15 cellular contexts compared by ENCODE assay signal in genomic region chr1:219988387-219988786, GRCh38. TPM values are rescaled to one million over a fixed set of nuclear protein-coding genes. Genes with fewer than 3 reads are reported as not detected.
DNase-seq lines count a peak whose midpoint lies in the region; ATAC-seq and TF ChIP-seq lines count a peak whose summit lies in the region.
"Had no signal": no experiment of that assay in that cellular context is flagged by ENCODE, and none has a peak within 500 bp of the region (broad histone marks: within the 10 kb centered on the region; RNA-seq: fewer than 3 reads in every experiment).

No MANE protein-coding gene starts in this region.

- POLR2A ChIA-PET in OCI-LY7 (lab: Charles Lee) = interaction anchor here (0.7 to 1.6 kb wide), 3 partner anchors 10 to 25 kb away, joined by 4 read pairs; no protein-coding TSS in a partner anchor

- no peak overlapping the region for H3K4me3 ChIP-seq in psoas muscle
- H3K4me3 ChIP-seq in BE2C (ENCODE audit: low read depth, low read length) = no peak overlapping the region
- no peak overlapping the region for H3K4me3 ChIP-seq in OCI-LY7 (ENCODE audit: low read depth, low read length, poor library complexity, severe bottlenecking)

- TF ChIP-seq CTCF in psoas muscle (IDR thresholded peaks at IDR 0.05) (no peak), BE2C (IDR thresholded peaks at IDR 0.05; ENCODE audit: low read depth, low read length) (no peak), OCI-LY7 (conservative IDR thresholded peaks at IDR 0.05; ENCODE audit: low read length) (no peak)

- H3K9me3 Mint-ChIP-seq in effector memory CD8-positive, alpha-beta T cell = no peaks in the 10 kb centered on the region
- H3K9me3 Mint-ChIP-seq: activated naive CD4-positive, alpha-beta T cell treated with anti-CD3 and anti-CD28 coated beads, Interleukin-2, amount 50 U/mL, for 72 hours; endodermal cell; nephron had no signal

- H3K9me2 ChIP-seq in OCI-LY7 (ENCODE audit: insufficient read depth, low read length) = no peaks in the 10 kb centered on the region

- H3K4me3 Mint-ChIP-seq in effector memory CD8-positive, alpha-beta T cell = no peak overlapping the region
- H3K4me3 Mint-ChIP-seq: endodermal cell, nephron had no signal

- H3K27me3 Mint-ChIP-seq in effector memory CD8-positive, alpha-beta T cell = no peaks in the 10 kb centered on the region

- WGBS in psoas muscle, 3 donors = 94 to 97% (median 96%) methylated on average over 5 of the region's 5 CpGs

- no peak overlapping the region for H3K4me2 ChIP-seq in OCI-LY7 (ENCODE audit: low read length)

- no peak overlapping the region for H2AFZ ChIP-seq in OCI-LY7 (ENCODE audit: low read length)

- H3K27me3 ChIP-seq in psoas muscle (ENCODE audit: insufficient read depth in 3 of 3, low read length in 2 of 3) (no peaks in the 10 kb centered on the region), BE2C (no peaks in the 10 kb centered on the region)

- H3K36me3 Mint-ChIP-seq in effector memory CD8-positive, alpha-beta T cell (ENCODE audit: insufficient read depth) = peaks cover 44% of the 10 kb centered on the region

- peaks cover 3% of the 10 kb centered on the region for H3K4me1 ChIP-seq in psoas muscle
- H3K4me1 ChIP-seq in BE2C = no peaks in the 10 kb centered on the region
- H3K4me1 ChIP-seq in OCI-LY7 (ENCODE audit: insufficient read depth, low read length, poor library complexity, severe bottlenecking) = no peaks in the 10 kb centered on the region

- peak overlapping the region; percentile 39 to 53 for H3K27ac Mint-ChIP-seq in effector memory CD8-positive, alpha-beta T cell
- H3K27ac Mint-ChIP-seq: endodermal cell, nephron had no signal

- no peaks in the 10 kb centered on the region for H3K9me3 ChIP-seq in psoas muscle
- H3K9me3 ChIP-seq in BE2C = no peaks in the 10 kb centered on the region
- H3K9me3 ChIP-seq in OCI-LY7 (ENCODE audit: low read length) = no peaks in the 10 kb centered on the region

- DNase-seq in effector memory CD8-positive, alpha-beta T cell = no peak
- no peak for DNase-seq in stimulated activated CD4-positive, alpha-beta T cell treated with anti-CD3 and anti-CD28 coated beads, Interleukin-2, amount 100 ng/mL, for 24 hours
- no peak for DNase-seq in psoas muscle
- no peak for DNase-seq in BE2C
- no peak for DNase-seq in OCI-LY7 (ENCODE audit: low spot score)
- DNase-seq: activated CD4-positive, CD25-positive, alpha-beta regulatory T cell; Calu3; endodermal cell; GOT3; stimulated activated CD4-positive, alpha-beta T cell treated with anti-CD3 and anti-CD28 coated beads, Interleukin-15, amount 100 ng/mL, for 24 hours had no signal

- intact Hi-C loops in psoas muscle (cut with DNase I) (no loop called here), OCI-LY7 (cut with micrococcal nuclease; ENCODE audit: unreplicated experiment) (no loop called here)

- ATAC-seq in GM18858 (IDR thresholded peaks at IDR 0.05; ENCODE audit: unreplicated experiment) (peak; percentile 77), GM21390 (IDR thresholded peaks at IDR 0.05; ENCODE audit: unreplicated experiment) (peak; percentile 71), HG03066 (IDR thresholded peaks at IDR 0.05; ENCODE audit: low read depth, unreplicated experiment) (peak; percentile 66), psoas muscle (no peak)
- no peak for ATAC-seq in effector memory CD8-positive, alpha-beta T cell (replicated peaks)
- ATAC-seq: activated naive CD4-positive, alpha-beta T cell treated with anti-CD3 and anti-CD28 coated beads, Interleukin-2, amount 50 U/mL, for 72 hours had no signal

- H3K27ac ChIP-seq in psoas muscle = no peak overlapping the region
- H3K27ac ChIP-seq in OCI-LY7 (ENCODE audit: low read depth, low read length, poor library complexity, severe bottlenecking) = no peak overlapping the region

- no peaks in the 10 kb centered on the region for H3K4me1 Mint-ChIP-seq in effector memory CD8-positive, alpha-beta T cell (ENCODE audit: low read depth in 2 of 2)
- H3K4me1 Mint-ChIP-seq: nephron had no signal

- no TSS peak for BruUV-seq in OCI-LY7 (replicated peaks; lab: Mats Ljungman, UMichigan)

- H4K20me1 ChIP-seq in OCI-LY7 (ENCODE audit: insufficient read depth, low read length) = no peaks in the 10 kb centered on the region

- H3K36me3 ChIP-seq in psoas muscle (ENCODE audit: insufficient read depth in 1 of 2, low read depth in 1 of 2) (peaks cover 6 to 50% of the 10 kb centered on the region in 2 donors), BE2C (peaks cover 40% of the 10 kb centered on the region), OCI-LY7 (ENCODE audit: insufficient read depth, low read length) (peaks cover 93% of the 10 kb centered on the region)

- no peaks in the 10 kb centered on the region for H3K79me2 ChIP-seq in OCI-LY7 (ENCODE audit: insufficient read depth, low read depth, low read length)

- CTCF ChIA-PET in OCI-LY7 (lab: Charles Lee; ENCODE audit: unreplicated experiment) = no interaction called here

RNA-seq across cellular contexts. Expression of gene EPRS1, which starts 57.9 kb away (rescaled TPM):
- 100 to 1,000 TPM in 1 of 4 donors, 10 to 100 TPM in 3; 79.5 to 118 (median 83.7) TPM for total RNA-seq in psoas muscle
- 10 to 100 TPM; 40.5 to 67.6 (median 56.3) TPM for polyA plus RNA-seq in psoas muscle
- 176 TPM for polyA plus RNA-seq in BE2C (2012; ENCODE audit: insufficient read depth, insufficient read length, low read depth)
- total RNA-seq in OCI-LY7 (2014; rRNA removed; shearing (Covaris generic)) = 93.1 and 101 TPM in 2 replicates
- total RNA-seq in OCI-LY7 (2022) = 174 and 175 TPM in 2 replicates

Comparison
In these comparisons a context has a peak if more than half of its experiments do, and no peak if none do; other contexts are left out.
1. ATAC-seq: peak in GM18858 (single experiment), GM21390 (single experiment) and HG03066 (single experiment); none in effector memory CD8-positive, alpha-beta T cell (single experiment) and psoas muscle (0 of 4).